17 cellular contexts compared by ENCODE assay signal in genomic region chr6:121847806-121848522, GRCh38.
DNase-seq lines count a peak whose midpoint lies in the region; ATAC-seq and TF ChIP-seq lines count a peak whose summit lies in the region.
"Had no signal": no experiment of that assay in that cellular context is flagged by ENCODE, and none has a peak within 500 bp of the region (broad histone marks: within the 10 kb centered on the region; RNA-seq: fewer than 3 reads in every experiment).

No MANE protein-coding gene starts in this region.

- no peak overlapping the region for H2AFZ ChIP-seq in neural progenitor cell (replicated peaks)

- H3K27me3 ChIP-seq in BLaER1 (no peaks in the 10 kb centered on the region), neural progenitor cell (no peaks in the 10 kb centered on the region)
- H3K27me3 ChIP-seq: adrenal gland, uterus had no signal

- POLR2A ChIA-PET in activated CD4-positive, alpha-beta memory T cell treated with anti-CD3 and anti-CD28 coated beads, Interleukin-2, amount 10 ng/mL, durations not matched to agents 7 days and 5 days (lab: Charles Lee) = no interaction called here

- H3K4me3 Mint-ChIP-seq in neural progenitor cell = no peak overlapping the region
- no peak overlapping the region for H3K4me3 Mint-ChIP-seq in activated CD4-positive, alpha-beta memory T cell treated with anti-CD3 and anti-CD28 coated beads, Interleukin-2, amount 10 ng/mL, durations not matched to agents 7 days and 5 days
- H3K4me3 Mint-ChIP-seq: CD4-positive, alpha-beta memory T cell; natural killer cell treated with Interleukin-12 subunit alpha and Interleukin-12 subunit beta and Interleukin-15 and Interleukin-18, amount 100 ng/mL, for 72 hours; stimulated activated naive CD8-positive, alpha-beta T cell treated with anti-CD3 and anti-CD28 coated beads, Interleukin-15, amount 100 ng/mL, for 72 hours had no signal

- H3K9me3 ChIP-seq in BLaER1 (no peaks in the 10 kb centered on the region), KOPT-K1 (ENCODE audit: insufficient read depth, low read length, poor library complexity, severe bottlenecking) (no peaks in the 10 kb centered on the region), neural progenitor cell (ENCODE audit: low read depth) (no peaks in the 10 kb centered on the region)
- H3K9me3 ChIP-seq: adrenal gland, uterus had no signal

- no peaks in the 10 kb centered on the region for H3K36me3 ChIP-seq in BLaER1
- no peaks in the 10 kb centered on the region for H3K36me3 ChIP-seq in KOPT-K1 (ENCODE audit: insufficient read depth, low read length)
- H3K36me3 ChIP-seq in neural progenitor cell = no peaks in the 10 kb centered on the region
- H3K36me3 ChIP-seq: adrenal gland, uterus had no signal

- H3K4me1 ChIP-seq in BLaER1 (0 out of 2 replicates have a peak, but pooled peaks cover 13% of the 10 kb centered on the region), neural progenitor cell (peaks cover 47% of the 10 kb centered on the region)
- H3K4me1 ChIP-seq: adrenal gland, uterus had no signal

- TF ChIP-seq CTCF in neural progenitor cell (IDR thresholded peaks at IDR 0.05) = no peak

- DNase-seq in dermis blood vessel endothelial cell (peak; percentile 38), neural progenitor cell (ENCODE audit: low spot score) (no peak), NCI-H2227 treated with DMSO at 0.1 percent for 48 hours (lab: John Stamatoyannopoulos, UW) (no peak)
- no peak for DNase-seq in activated CD4-positive, alpha-beta memory T cell treated with anti-CD3 and anti-CD28 coated beads, Interleukin-2, amount 10 ng/mL, durations not matched to agents 7 days and 5 days
- DNase-seq: adrenal gland; CD4-positive, alpha-beta memory T cell; foreskin fibroblast; NCI-H1694 treated with DMSO at 0.1 percent for 48 hours; NCI-H510A; stimulated activated naive CD8-positive, alpha-beta T cell treated with anti-CD3 and anti-CD28 coated beads, Interleukin-15, amount 100 ng/mL, for 72 hours; uterus had no signal

- ATAC-seq in HG02870 (IDR thresholded peaks at IDR 0.05; ENCODE audit: unreplicated experiment) (no peak), GM21390 (IDR thresholded peaks at IDR 0.05; ENCODE audit: unreplicated experiment) (no peak)
- ATAC-seq: natural killer cell treated with Interleukin-12 subunit alpha and Interleukin-12 subunit beta and Interleukin-15 and Interleukin-18, amount 100 ng/mL, for 72 hours; right cardiac atrium; stimulated activated naive CD8-positive, alpha-beta T cell treated with anti-CD3 and anti-CD28 coated beads, Interleukin-15, amount 100 ng/mL, for 72 hours had no signal

- H3K79me2 ChIP-seq in neural progenitor cell (ENCODE audit: low read depth) = no peaks in the 10 kb centered on the region

- peaks cover 24% of the 10 kb centered on the region for H3K4me1 Mint-ChIP-seq in neural progenitor cell
- no peaks in the 10 kb centered on the region for H3K4me1 Mint-ChIP-seq in activated CD4-positive, alpha-beta memory T cell treated with anti-CD3 and anti-CD28 coated beads, Interleukin-2, amount 10 ng/mL, durations not matched to agents 7 days and 5 days
- H3K4me1 Mint-ChIP-seq: CD4-positive, alpha-beta memory T cell; stimulated activated naive CD8-positive, alpha-beta T cell treated with anti-CD3 and anti-CD28 coated beads, Interleukin-15, amount 100 ng/mL, for 72 hours had no signal

- H3K27ac ChIP-seq in BLaER1 = no peak overlapping the region
- peak overlapping the region; percentile 47 for H3K27ac ChIP-seq in KOPT-K1 (ENCODE audit: low read depth, low read length, poor library complexity, severe bottlenecking)
- no peak overlapping the region for H3K27ac ChIP-seq in neural progenitor cell
- H3K27ac ChIP-seq: adrenal gland, uterus had no signal

- no peaks in the 10 kb centered on the region for H4K20me1 ChIP-seq in BLaER1
- no peaks in the 10 kb centered on the region for H4K20me1 ChIP-seq in neural progenitor cell (ENCODE audit: low read depth)

- H3F3A ChIP-seq in neural progenitor cell (ENCODE audit: low read depth) = peaks cover 27% of the 10 kb centered on the region

- H3K4me3 ChIP-seq in BLaER1 (no peak overlapping the region), neural progenitor cell (no peak overlapping the region)
- H3K4me3 ChIP-seq: adrenal gland, uterus had no signal

- CTCF ChIA-PET in activated CD4-positive, alpha-beta memory T cell treated with anti-CD3 and anti-CD28 coated beads, Interleukin-2, amount 10 ng/mL, durations not matched to agents 7 days and 5 days (lab: Charles Lee) = no interaction called here

- 0 out of 2 replicates have a peak overlapping the region, but pooled peaks have one; percentile 3 for H3K4me2 ChIP-seq in BLaER1
- H3K4me2 ChIP-seq in neural progenitor cell = peak overlapping the region; percentile 2

- no peak overlapping the region for H3K9ac ChIP-seq in BLaER1
- H3K9ac ChIP-seq in neural progenitor cell = no peak overlapping the region

- H3K36me3 Mint-ChIP-seq in neural progenitor cell = peaks cover 5% of the 10 kb centered on the region
- H3K36me3 Mint-ChIP-seq in activated CD4-positive, alpha-beta memory T cell treated with anti-CD3 and anti-CD28 coated beads, Interleukin-2, amount 10 ng/mL, durations not matched to agents 7 days and 5 days (ENCODE audit: low read depth) = no peaks in the 10 kb centered on the region
- H3K36me3 Mint-ChIP-seq: CD4-positive, alpha-beta memory T cell; natural killer cell treated with Interleukin-12 subunit alpha and Interleukin-12 subunit beta and Interleukin-15 and Interleukin-18, amount 100 ng/mL, for 72 hours had no signal

- peaks cover 4% of the 10 kb centered on the region for H3K27me3 Mint-ChIP-seq in neural progenitor cell (ENCODE audit: insufficient read depth, low read depth)
- H3K27me3 Mint-ChIP-seq in activated CD4-positive, alpha-beta memory T cell treated with anti-CD3 and anti-CD28 coated beads, Interleukin-2, amount 10 ng/mL, durations not matched to agents 7 days and 5 days = no peaks in the 10 kb centered on the region
- H3K27me3 Mint-ChIP-seq: CD4-positive, alpha-beta memory T cell; natural killer cell treated with Interleukin-12 subunit alpha and Interleukin-12 subunit beta and Interleukin-15 and Interleukin-18, amount 100 ng/mL, for 72 hours had no signal

- peak overlapping the region; percentile 94 for H3K27ac Mint-ChIP-seq in neural progenitor cell
- H3K27ac Mint-ChIP-seq in activated CD4-positive, alpha-beta memory T cell treated with anti-CD3 and anti-CD28 coated beads, Interleukin-2, amount 10 ng/mL, durations not matched to agents 7 days and 5 days = no peak overlapping the region
- H3K27ac Mint-ChIP-seq: CD4-positive, alpha-beta memory T cell; natural killer cell treated with Interleukin-12 subunit alpha and Interleukin-12 subunit beta and Interleukin-15 and Interleukin-18, amount 100 ng/mL, for 72 hours; stimulated activated naive CD8-positive, alpha-beta T cell treated with anti-CD3 and anti-CD28 coated beads, Interleukin-15, amount 100 ng/mL, for 72 hours had no signal

- peaks cover 16% of the 10 kb centered on the region for H3K9me3 Mint-ChIP-seq in neural progenitor cell
- H3K9me3 Mint-ChIP-seq in activated CD4-positive, alpha-beta memory T cell treated with anti-CD3 and anti-CD28 coated beads, Interleukin-2, amount 10 ng/mL, durations not matched to agents 7 days and 5 days = no peaks in the 10 kb centered on the region
- H3K9me3 Mint-ChIP-seq: natural killer cell treated with Interleukin-12 subunit alpha and Interleukin-12 subunit beta and Interleukin-15 and Interleukin-18, amount 100 ng/mL, for 72 hours; stimulated activated naive CD8-positive, alpha-beta T cell treated with anti-CD3 and anti-CD28 coated beads, Interleukin-15, amount 100 ng/mL, for 72 hours had no signal
